Comparison of ENCODE assay signal across 39 cellular contexts in the genomic region with DNA sequence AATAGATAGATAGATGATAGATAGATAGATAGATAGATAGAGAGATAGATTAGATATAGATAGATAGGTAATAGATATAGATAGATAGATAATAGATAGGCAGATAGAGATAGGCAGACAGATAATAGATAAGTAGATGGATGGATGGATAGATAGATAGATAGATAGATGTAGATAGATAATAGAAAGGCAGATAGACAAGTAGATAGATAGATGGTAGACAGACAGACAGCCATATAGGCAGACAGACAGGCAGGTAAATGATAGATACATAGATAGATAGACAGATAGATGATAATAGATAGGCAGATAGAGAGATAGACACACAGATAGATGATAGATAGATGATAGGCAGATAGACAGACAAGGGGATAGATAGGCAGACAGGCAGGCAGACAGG.
"Had no signal": no experiment of that assay in that cellular context is flagged by ENCODE, and none has a peak within 500 bp of the region (broad histone marks: within the 10 kb centered on the region; RNA-seq: fewer than 3 reads in every experiment).

No MANE protein-coding gene starts in this region.

- ATAC-seq: activated naive CD4-positive, alpha-beta T cell treated with anti-CD3 and anti-CD28 coated beads, Interleukin-2, amount 50 U/mL, for 72 hours; activated naive CD8-positive, alpha-beta T cell treated with anti-CD3 and anti-CD28 coated beads, Interleukin-2, amount 50 U/mL, for 24 hours; activated T-cell treated with anti-CD3 and anti-CD28 coated beads, Interleukin-2, amount 50 U/mL, for 4 hours; activated T-cell treated with anti-CD3 and anti-CD28 coated beads, Interleukin-2, amount 50 U/mL, for 72 hours; activated T-helper 17 cell treated with anti-CD3 and anti-CD28 coated beads, Interleukin-2, amount 50 U/mL, for 72 hours; body of pancreas had no signal

- H3K27ac ChIP-seq: adrenal gland, ascending aorta, body of pancreas, brain microvascular endothelial cell, breast epithelium, cardiac muscle cell had no signal

- FAIRE-seq: astrocyte, bronchial epithelial cell had no signal

- H3K27me3 Mint-ChIP-seq: activated naive CD4-positive, alpha-beta T cell treated with anti-CD3 and anti-CD28 coated beads, Interleukin-2, amount 50 U/mL, for 24 hours; activated naive CD8-positive, alpha-beta T cell; activated naive CD8-positive, alpha-beta T cell treated with anti-CD3 and anti-CD28 coated beads for 36 hours; activated naive CD8-positive, alpha-beta T cell treated with anti-CD3 and anti-CD28 coated beads, Interleukin-2, amount 50 U/mL, for 24 hours; activated T-cell treated with anti-CD3 and anti-CD28 coated beads, Interleukin-2, amount 50 U/mL, for 24 hours; activated T-helper 17 cell treated with anti-CD3 and anti-CD28 coated beads, Interleukin-2, amount 50 U/mL, for 72 hours; central memory CD8-positive, alpha-beta T cell had no signal

- DNase-seq: activated effector memory CD4-positive, alpha-beta T cell treated with anti-CD3 and anti-CD28 coated beads, Interleukin-2, amount 50 U/mL, for 16 hours; activated effector memory CD4-positive, alpha-beta T cell treated with Interleukin-2 at 50 U/mL for 16 hours; activated gamma-delta T cell; activated gamma-delta T cell treated with Interleukin-2 at 50 U/mL for 16 hours; activated naive CD4-positive, alpha-beta T cell; activated naive CD4-positive, alpha-beta T cell treated with anti-CD3 and anti-CD28 coated beads for 36 hours; activated naive CD4-positive, alpha-beta T cell treated with anti-CD3 and anti-CD28 coated beads, Interleukin-2, amount 10 ng/mL, durations not matched to agents 7 days and 5 days; activated naive CD4-positive, alpha-beta T cell treated with anti-CD3 and anti-CD28 coated beads, Interleukin-2, amount 50 U/mL, for 16 hours; activated naive CD4-positive, alpha-beta T cell treated with Interleukin-2 at 50 U/mL for 16 hours; activated naive CD8-positive, alpha-beta T cell treated with anti-CD3 and anti-CD28 coated beads for 36 hours; activated naive CD8-positive, alpha-beta T cell treated with anti-CD3 and anti-CD28 coated beads, Interleukin-2, amount 10 ng/mL, durations not matched to agents 7 days and 5 days; activated naive CD8-positive, alpha-beta T cell treated with anti-CD3 and anti-CD28 coated beads, Interleukin-2, amount 50 U/mL, for 24 hours; activated T-cell treated with anti-CD3 and anti-CD28 coated beads, Interleukin-2, amount 50 U/mL, for 24 hours; activated T-cell treated with anti-CD3 and anti-CD28 coated beads, Interleukin-2, amount 50 U/mL, for 4 hours; activated T-cell treated with anti-CD3 and anti-CD28 coated beads, Interleukin-2, amount 50 U/mL, for 48 hours; activated T-cell treated with anti-CD3 and anti-CD28 coated beads, Interleukin-2, amount 50 U/mL, for 72 hours; adrenal gland; amniotic stem cell; amygdala; anterior cingulate cortex; aorta; body of pancreas; brain microvascular endothelial cell; caudate nucleus; central memory CD4-positive, alpha-beta T cell; cerebellar nuclear complex had no signal

- H3K4me1 Mint-ChIP-seq: activated naive CD8-positive, alpha-beta T cell treated with anti-CD3 and anti-CD28 coated beads for 36 hours had no signal

- H3K4me1 ChIP-seq: adrenal gland, ascending aorta, body of pancreas, breast epithelium had no signal

- H3K4me3 Mint-ChIP-seq: activated naive CD4-positive, alpha-beta T cell treated with anti-CD3 and anti-CD28 coated beads for 36 hours; activated naive CD4-positive, alpha-beta T cell treated with anti-CD3 and anti-CD28 coated beads, Interleukin-2, amount 10 ng/mL, durations not matched to agents 7 days and 5 days; activated naive CD4-positive, alpha-beta T cell treated with anti-CD3 and anti-CD28 coated beads, Interleukin-2, amount 50 U/mL, for 24 hours; activated naive CD8-positive, alpha-beta T cell; activated naive CD8-positive, alpha-beta T cell treated with anti-CD3 and anti-CD28 coated beads for 36 hours; activated naive CD8-positive, alpha-beta T cell treated with anti-CD3 and anti-CD28 coated beads, Interleukin-2, amount 10 ng/mL, durations not matched to agents 7 days and 5 days; activated naive CD8-positive, alpha-beta T cell treated with anti-CD3 and anti-CD28 coated beads, Interleukin-2, amount 50 U/mL, for 24 hours; activated T-cell treated with anti-CD3 and anti-CD28 coated beads, Interleukin-2, amount 50 U/mL, for 24 hours; activated T-cell treated with anti-CD3 and anti-CD28 coated beads, Interleukin-2, amount 50 U/mL, for 4 hours; activated T-cell treated with anti-CD3 and anti-CD28 coated beads, Interleukin-2, amount 50 U/mL, for 72 hours; activated T-helper 1 cell treated with anti-CD3 and anti-CD28 coated beads, Interleukin-12 subunit alpha, Interleukin-12 subunit beta, Interleukin-2, Interleukin-4 antibody, amounts not matched to agents 30 ng/mL and 10 ng/mL and 1 ng/mL, durations not matched to agents 14 hours and 24 hours and 36 hours; activated T-helper 17 cell treated with anti-CD3 and anti-CD28 coated beads, Interleukin-2, amount 50 U/mL, for 72 hours; brain; central memory CD8-positive, alpha-beta T cell had no signal

- H3K4me3 ChIP-seq: adrenal gland, ascending aorta, body of pancreas, breast epithelium, cardiac muscle cell had no signal

- H3K27me3 ChIP-seq: adrenal gland, ascending aorta, body of pancreas, breast epithelium, cardiac muscle cell had no signal

- H3K9me3 ChIP-seq: adrenal gland, ascending aorta, body of pancreas, breast epithelium had no signal

- H3K27ac Mint-ChIP-seq: activated naive CD4-positive, alpha-beta T cell treated with anti-CD3 and anti-CD28 coated beads for 36 hours; activated naive CD4-positive, alpha-beta T cell treated with anti-CD3 and anti-CD28 coated beads, Interleukin-2, amount 10 ng/mL, durations not matched to agents 7 days and 5 days; activated naive CD4-positive, alpha-beta T cell treated with anti-CD3 and anti-CD28 coated beads, Interleukin-2, amount 50 U/mL, for 24 hours; activated naive CD4-positive, alpha-beta T cell treated with anti-CD3 and anti-CD28 coated beads, Interleukin-2, amount 50 U/mL, for 72 hours; activated naive CD8-positive, alpha-beta T cell; activated naive CD8-positive, alpha-beta T cell treated with anti-CD3 and anti-CD28 coated beads for 36 hours; activated naive CD8-positive, alpha-beta T cell treated with anti-CD3 and anti-CD28 coated beads, Interleukin-2, amount 10 ng/mL, durations not matched to agents 7 days and 5 days; activated naive CD8-positive, alpha-beta T cell treated with anti-CD3 and anti-CD28 coated beads, Interleukin-2, amount 50 U/mL, for 24 hours; activated T-cell treated with anti-CD3 and anti-CD28 coated beads, Interleukin-2, amount 50 U/mL, for 24 hours; activated T-cell treated with anti-CD3 and anti-CD28 coated beads, Interleukin-2, amount 50 U/mL, for 72 hours; activated T-helper 1 cell treated with anti-CD3 and anti-CD28 coated beads, Interleukin-12 subunit alpha, Interleukin-12 subunit beta, Interleukin-2, Interleukin-4 antibody, amounts not matched to agents 30 ng/mL and 10 ng/mL and 1 ng/mL, durations not matched to agents 14 hours and 24 hours and 36 hours; activated T-helper 17 cell treated with anti-CD3 and anti-CD28 coated beads, Interleukin-2, amount 50 U/mL, for 72 hours; activated T-helper 2 cell treated with anti-CD3 and anti-CD28 coated beads, Interferon-gamma antibody, Interleukin-2, Interleukin-4, amounts not matched to agents 10 μg/mL and 5 μg/mL and 100 μg/mL, durations not matched to agents 14 hours and 24 hours and 36 hours had no signal

- H3K36me3 Mint-ChIP-seq: activated naive CD4-positive, alpha-beta T cell treated with anti-CD3 and anti-CD28 coated beads, Interleukin-2, amount 10 ng/mL, durations not matched to agents 7 days and 5 days; activated naive CD4-positive, alpha-beta T cell treated with anti-CD3 and anti-CD28 coated beads, Interleukin-2, amount 50 U/mL, for 24 hours; activated naive CD4-positive, alpha-beta T cell treated with anti-CD3 and anti-CD28 coated beads, Interleukin-2, amount 50 U/mL, for 72 hours; activated naive CD8-positive, alpha-beta T cell; activated naive CD8-positive, alpha-beta T cell treated with anti-CD3 and anti-CD28 coated beads for 36 hours; activated naive CD8-positive, alpha-beta T cell treated with anti-CD3 and anti-CD28 coated beads, Interleukin-2, amount 10 ng/mL, durations not matched to agents 7 days and 5 days; brain had no signal

- H3K36me3 ChIP-seq: adrenal gland, ascending aorta, brain microvascular endothelial cell, breast epithelium, cardiac muscle cell had no signal
